ENCODE assay signal across 1 cellular context in the genomic region with DNA sequence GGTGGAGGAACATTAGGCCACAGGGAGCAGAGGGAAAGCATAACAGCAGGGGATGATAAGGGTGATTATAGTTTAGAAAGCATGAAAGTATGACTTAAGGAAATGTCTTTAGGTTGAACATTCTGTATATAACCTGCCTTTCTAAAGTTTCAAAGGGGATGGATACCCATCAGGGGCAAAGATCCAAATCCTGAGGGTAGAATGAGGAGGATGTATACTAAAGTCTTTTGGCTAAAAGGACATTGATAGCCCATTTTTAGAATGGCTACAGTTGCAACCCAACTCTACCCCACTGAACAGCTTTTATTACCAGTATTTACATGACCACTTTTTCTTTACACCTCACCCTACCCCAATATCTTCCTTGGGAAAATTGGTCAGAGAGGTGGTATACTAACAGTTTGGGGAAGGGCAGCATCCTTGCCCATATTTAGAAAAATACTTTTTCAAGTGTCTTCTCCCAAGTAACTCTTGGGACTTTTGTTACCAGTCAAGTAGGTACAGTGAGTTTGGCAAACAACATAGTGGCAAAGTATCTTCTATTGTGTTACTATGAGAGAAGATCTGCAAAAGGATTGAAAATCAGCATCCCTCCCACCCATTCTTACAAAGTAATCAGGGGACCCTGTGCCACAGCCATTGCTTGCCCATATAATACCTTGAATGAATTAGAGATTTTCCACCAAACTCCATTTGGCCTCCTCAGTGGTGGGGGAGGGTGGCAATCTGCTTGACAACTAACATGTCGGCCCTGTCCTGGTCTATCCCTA.
TF ChIP-seq lines count a peak whose summit lies in the region.

No MANE protein-coding gene starts in this region.

TF ChIP-seq in H1, 55 proteins besides CTCF, POLR2A, EP300 and RAD21:
- TF ChIP-seq POLR2AphosphoS5 (IDR thresholded peaks at IDR 0.05; ENCODE audit: low read depth, low read length) (peak; percentile 28; the same call in 1 of the 2 replicates), TAF1 (IDR thresholded peaks at IDR 0.05; ENCODE audit: low read depth, low read length) (no peak)
